ENCODE assay signal across 31 cellular contexts in the genomic region with DNA sequence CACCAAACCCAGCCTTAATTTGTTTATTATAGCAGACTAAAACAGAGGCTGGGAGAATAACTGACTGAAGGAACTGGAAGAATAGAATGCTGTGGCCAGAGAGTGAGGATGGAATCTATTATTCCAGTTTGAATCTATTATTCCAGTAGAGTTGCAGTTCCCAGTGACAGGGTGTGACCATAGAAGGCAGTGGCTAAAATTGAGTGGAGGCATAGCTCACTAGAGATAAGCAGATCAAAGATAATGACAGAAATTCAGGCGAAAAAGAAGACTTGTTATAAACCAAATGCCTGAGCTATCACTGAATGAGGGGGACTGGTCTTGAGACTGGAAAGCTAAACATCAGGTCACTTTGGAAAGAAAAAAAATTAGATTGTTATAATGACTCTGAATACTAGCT.
"Had no signal": no experiment of that assay in that cellular context is flagged by ENCODE, and none has a peak within 500 bp of the region (broad histone marks: within the 10 kb centered on the region; RNA-seq: fewer than 3 reads in every experiment).

No MANE protein-coding gene starts in this region.

- H3K36me3 Mint-ChIP-seq: activated naive CD8-positive, alpha-beta T cell had no signal

- H3K27ac ChIP-seq: brain microvascular endothelial cell, epithelial cell of prostate, heart left ventricle, WERI-Rb-1 had no signal

- H3K36me3 ChIP-seq: brain microvascular endothelial cell, heart left ventricle, WERI-Rb-1 had no signal

- DNase-seq: activated B cell treated with CpG ODN at 0.5 μM for 24 hours; activated CD4-positive, alpha-beta T cell treated with anti-CD3 and anti-CD28 coated beads for 48 hours; activated CD4-positive, alpha-beta T cell treated with anti-CD3 and anti-CD28 coated beads, Interleukin-2, amount 50 U/mL, for 1 hour; activated CD4-positive, alpha-beta T cell treated with anti-CD3 and anti-CD28 coated beads, Interleukin-2, amount 50 U/mL, for 48 hours; activated CD8-positive, alpha-beta memory T cell treated with anti-CD3 and anti-CD28 coated beads for 24 hours; activated CD8-positive, alpha-beta T cell treated with anti-CD3 and anti-CD28 coated beads for 36 hours; activated effector memory CD4-positive, alpha-beta T cell treated with Interleukin-2 at 50 U/mL for 16 hours; activated gamma-delta T cell treated with Interleukin-2 at 50 U/mL for 16 hours; activated naive CD4-positive, alpha-beta T cell treated with anti-CD3 and anti-CD28 coated beads, Interleukin-2, amount 50 U/mL, for 16 hours; activated naive CD4-positive, alpha-beta T cell treated with Interleukin-2 at 50 U/mL for 16 hours; activated T-cell treated with anti-CD3 and anti-CD28 coated beads, Interleukin-2, amount 50 U/mL, for 4 hours; amniotic stem cell; anterior cingulate cortex; brain microvascular endothelial cell; cortex of kidney; effector CD8-positive, alpha-beta T cell; foreskin fibroblast; heart left ventricle; T-helper 2 cell; WERI-Rb-1 had no signal

- H3K4me3 ChIP-seq: heart left ventricle had no signal

- H3K27me3 Mint-ChIP-seq: activated B cell treated with CpG ODN at 0.5 μM for 24 hours; activated CD8-positive, alpha-beta T cell treated with anti-CD3 and anti-CD28 coated beads for 36 hours; activated naive CD8-positive, alpha-beta T cell; activated T-helper 17 cell treated with anti-CD3 and anti-CD28 coated beads, Interleukin-2, amount 50 U/mL, for 72 hours; central memory CD8-positive, alpha-beta T cell had no signal

- ATAC-seq: activated CD4-positive, CD25-positive, alpha-beta regulatory T cell treated with anti-CD3 and anti-CD28 coated beads, Interleukin-2, amount 50 U/mL, for 24 hours; activated CD8-positive, alpha-beta T cell treated with anti-CD3 and anti-CD28 coated beads for 36 hours; activated T-cell treated with anti-CD3 and anti-CD28 coated beads, Interleukin-2, amount 50 U/mL, for 4 hours; activated T-helper 17 cell treated with anti-CD3 and anti-CD28 coated beads, Interleukin-2, amount 50 U/mL, for 72 hours; esophagus mucosa; heart left ventricle had no signal

- H3K27ac Mint-ChIP-seq: activated B cell treated with CpG ODN at 0.5 μM for 24 hours; activated CD8-positive, alpha-beta T cell treated with anti-CD3 and anti-CD28 coated beads for 36 hours; activated naive CD8-positive, alpha-beta T cell; activated T-helper 17 cell treated with anti-CD3 and anti-CD28 coated beads, Interleukin-2, amount 50 U/mL, for 72 hours had no signal

- H3K4me3 Mint-ChIP-seq: activated B cell treated with CpG ODN at 0.5 μM for 24 hours; activated CD8-positive, alpha-beta T cell treated with anti-CD3 and anti-CD28 coated beads for 36 hours; activated naive CD8-positive, alpha-beta T cell; activated T-cell treated with anti-CD3 and anti-CD28 coated beads, Interleukin-2, amount 50 U/mL, for 4 hours; activated T-helper 17 cell treated with anti-CD3 and anti-CD28 coated beads, Interleukin-2, amount 50 U/mL, for 72 hours; central memory CD8-positive, alpha-beta T cell had no signal

- H3K27me3 ChIP-seq: brain microvascular endothelial cell, heart left ventricle had no signal

- H3K9me3 Mint-ChIP-seq: activated T-helper 17 cell treated with anti-CD3 and anti-CD28 coated beads, Interleukin-2, amount 50 U/mL, for 72 hours had no signal

- H3K4me1 Mint-ChIP-seq: activated B cell treated with CpG ODN at 0.5 μM for 24 hours; activated T-helper 17 cell treated with anti-CD3 and anti-CD28 coated beads, Interleukin-2, amount 50 U/mL, for 72 hours; central memory CD8-positive, alpha-beta T cell had no signal

- FAIRE-seq: astrocyte, bronchial epithelial cell, endometrium, endothelial cell of umbilical vein, frontal cortex had no signal
